In genomic region chr22:17780116-17780740, GRCh38 we compare ENCODE assay signal across 14 cellular contexts. TPM values are rescaled to one million over a fixed set of nuclear protein-coding genes. Genes with fewer than 3 reads are reported as not detected.
DNase-seq lines count a peak whose midpoint lies in the region; ATAC-seq and TF ChIP-seq lines count a peak whose summit lies in the region.
"Had no signal": no experiment of that assay in that cellular context is flagged by ENCODE, and none has a peak within 500 bp of the region (broad histone marks: within the 10 kb centered on the region; RNA-seq: fewer than 3 reads in every experiment).

No MANE protein-coding gene starts in this region.

- H3K4me3 ChIP-seq in OCI-LY7 (ENCODE audit: low read depth, low read length, poor library complexity, severe bottlenecking) (no peak overlapping the region), lower leg skin (ENCODE audit: low read depth, poor library complexity, severe bottlenecking) (no peak overlapping the region)
- H3K4me3 ChIP-seq: body of pancreas, coronary artery, HAP-1, testis had no signal

- peaks cover 87% of the 10 kb centered on the region for H3K4me1 Mint-ChIP-seq in stimulated activated naive CD8-positive, alpha-beta T cell treated with anti-CD3 and anti-CD28 coated beads, Interleukin-15, amount 100 ng/mL, for 72 hours
- peaks cover 72 to 79% of the 10 kb centered on the region in 2 donors for H3K4me1 Mint-ChIP-seq in immature natural killer cell

- H3K79me2 ChIP-seq in OCI-LY7 (ENCODE audit: insufficient read depth, low read depth, low read length) = peaks cover 23% of the 10 kb centered on the region; the same call in 1 of the 2 replicates

- peak; percentile 29 for ATAC-seq in stimulated activated naive CD8-positive, alpha-beta T cell treated with anti-CD3 and anti-CD28 coated beads, Interleukin-15, amount 100 ng/mL, for 72 hours
- no peak for ATAC-seq in stimulated activated naive CD8-positive, alpha-beta T cell treated with anti-CD3 and anti-CD28 coated beads, Interleukin-15, Interleukin-2, amounts not matched to agents 100 U/mL and 50 U/mL, for 24 hours
- no peak for ATAC-seq in GM21360 (IDR thresholded peaks at IDR 0.05; ENCODE audit: unreplicated experiment)
- ATAC-seq in HG03571 (IDR thresholded peaks at IDR 0.05; ENCODE audit: unreplicated experiment) = no peak
- ATAC-seq in HG03521 (IDR thresholded peaks at IDR 0.05; ENCODE audit: unreplicated experiment) = no peak
- ATAC-seq: body of pancreas had no signal

- TF ChIP-seq CTCF in OCI-LY7 (conservative IDR thresholded peaks at IDR 0.05; ENCODE audit: low read length) (no peak), lower leg skin (IDR thresholded peaks at IDR 0.05) (no peak)

- intact Hi-C loops in OCI-LY7 (cut with micrococcal nuclease; ENCODE audit: unreplicated experiment) = no loop called here
- intact Hi-C loops in lower leg skin (cut with DNase I; ENCODE audit: low total_unique reads) = no loop called here

- H3K36me3 ChIP-seq in OCI-LY7 (ENCODE audit: insufficient read depth, low read length) = no peaks in the 10 kb centered on the region
- H3K36me3 ChIP-seq: HAP-1 had no signal

- no peaks in the 10 kb centered on the region for H4K20me1 ChIP-seq in OCI-LY7 (ENCODE audit: insufficient read depth, low read length)

- 88 to 89% methylated on average over 16 to 19 of the region's 19 CpGs for WGBS in lower leg skin, 2 donors

- no peaks in the 10 kb centered on the region for H3K9me3 Mint-ChIP-seq in stimulated activated naive CD8-positive, alpha-beta T cell treated with anti-CD3 and anti-CD28 coated beads, Interleukin-15, amount 100 ng/mL, for 72 hours
- no peaks in the 10 kb centered on the region for H3K9me3 Mint-ChIP-seq in immature natural killer cell

- no peaks in the 10 kb centered on the region for H3K36me3 Mint-ChIP-seq in immature natural killer cell

- peak overlapping the region; percentile 61 to 90 for H3K4me3 Mint-ChIP-seq in stimulated activated naive CD8-positive, alpha-beta T cell treated with anti-CD3 and anti-CD28 coated beads, Interleukin-15, amount 100 ng/mL, for 72 hours
- H3K4me3 Mint-ChIP-seq in immature natural killer cell = peak overlapping the region; percentile 27 to 61 (median 40)

- no TSS peak for BruUV-seq in OCI-LY7 (replicated peaks; lab: Mats Ljungman, UMichigan)

- H3K9me2 ChIP-seq in OCI-LY7 (ENCODE audit: insufficient read depth, low read length) = no peaks in the 10 kb centered on the region

- no peaks in the 10 kb centered on the region for H3K27me3 Mint-ChIP-seq in stimulated activated naive CD8-positive, alpha-beta T cell treated with anti-CD3 and anti-CD28 coated beads, Interleukin-15, amount 100 ng/mL, for 72 hours
- H3K27me3 Mint-ChIP-seq in immature natural killer cell (ENCODE audit: low read depth in 3 of 3) = peaks cover 5 to 20% (median 10%) of the 10 kb centered on the region in 3 donors

- no peak for TF ChIP-seq POLR2A in lower leg skin (IDR thresholded peaks at IDR 0.05)

- DNase-seq in stimulated activated naive CD8-positive, alpha-beta T cell treated with anti-CD3 and anti-CD28 coated beads, Interleukin-15, amount 100 ng/mL, for 72 hours = peak; percentile 56 to 65
- no peak for DNase-seq in stimulated activated naive CD8-positive, alpha-beta T cell treated with anti-CD3 and anti-CD28 coated beads, Interleukin-15, Interleukin-2, amounts not matched to agents 100 U/mL and 50 U/mL, for 24 hours
- DNase-seq in OCI-LY7 (ENCODE audit: low spot score) (no peak), immature natural killer cell (no peak), lower leg skin (ENCODE audit: low spot score in 2 of 2) (no peak)
- DNase-seq: body of pancreas; stimulated activated CD4-positive, alpha-beta T cell treated with anti-CD3 and anti-CD28 coated beads, Interleukin-4, amount 100 ng/mL, for 1 hour; SW 1271; testis had no signal

- no peak overlapping the region for H2AFZ ChIP-seq in OCI-LY7 (ENCODE audit: low read length)

- POLR2A ChIA-PET in OCI-LY7 (lab: Charles Lee) = interaction anchor here (1.3 to 1.4 kb wide), 3 partner anchors 10 to 291 kb away, joined by 3 to 5 read pairs (median 3); no protein-coding TSS in a partner anchor

- no peak overlapping the region for H3K27ac Mint-ChIP-seq in stimulated activated naive CD8-positive, alpha-beta T cell treated with anti-CD3 and anti-CD28 coated beads, Interleukin-15, amount 100 ng/mL, for 72 hours
- peak overlapping the region; percentile 46 to 99 (median 83) for H3K27ac Mint-ChIP-seq in immature natural killer cell

- H3K4me2 ChIP-seq in OCI-LY7 (ENCODE audit: low read length) = peak overlapping the region; percentile 81; the same call in 1 of the 2 replicates

- no peak overlapping the region for H3K27ac ChIP-seq in OCI-LY7 (ENCODE audit: low read depth, low read length, poor library complexity, severe bottlenecking)
- H3K27ac ChIP-seq: coronary artery, testis had no signal

- no peaks in the 10 kb centered on the region for H3K9me3 ChIP-seq in OCI-LY7 (ENCODE audit: low read length)
- H3K9me3 ChIP-seq: body of pancreas, HAP-1, testis had no signal

- peaks cover 58% of the 10 kb centered on the region for H3K4me1 ChIP-seq in OCI-LY7 (ENCODE audit: insufficient read depth, low read length, poor library complexity, severe bottlenecking)
- H3K4me1 ChIP-seq: HAP-1, testis had no signal

- CTCF ChIA-PET in OCI-LY7 (lab: Charles Lee; ENCODE audit: unreplicated experiment) = interaction anchor here (1.0 kb wide), 1 partner anchor 36 kb away, joined by 4 read pairs; no protein-coding TSS in a partner anchor

RNA-seq across cellular contexts. Expression of gene BID, which starts 6.0 kb away (rescaled TPM):
- 59.9 and 87.8 TPM in 2 replicates for total RNA-seq in OCI-LY7 (2014; rRNA removed; shearing (Covaris generic))
- total RNA-seq in OCI-LY7 (2022) (51.9 and 60.3 TPM in 2 replicates), lower leg skin (10 to 100 TPM in 3 of 4 donors, 1 to 10 TPM in 1; 5.4 to 22.6 (median 15.2) TPM)
- polyA plus RNA-seq in immature natural killer cell = 100 to 1,000 TPM; 110 to 180 (median 164) TPM

Comparison
In these comparisons a context has a peak if more than half of its experiments do, and no peak if none do; other contexts are left out.
1. DNase-seq: peak in stimulated activated naive CD8-positive, alpha-beta T cell treated with anti-CD3 and anti-CD28 coated beads, Interleukin-15, amount 100 ng/mL, for 72 hours (2 of 2); none in stimulated activated naive CD8-positive, alpha-beta T cell treated with anti-CD3 and anti-CD28 coated beads, Interleukin-15, Interleukin-2, amounts not matched to agents 100 U/mL and 50 U/mL, for 24 hours (single experiment), OCI-LY7 (single experiment), immature natural killer cell (0 of 3) and lower leg skin (0 of 2).
2. H3K27ac Mint-ChIP-seq: peak in immature natural killer cell (6 of 6); none in stimulated activated naive CD8-positive, alpha-beta T cell treated with anti-CD3 and anti-CD28 coated beads, Interleukin-15, amount 100 ng/mL, for 72 hours (0 of 2).